24 cellular contexts compared by ENCODE assay signal in the genomic region with DNA sequence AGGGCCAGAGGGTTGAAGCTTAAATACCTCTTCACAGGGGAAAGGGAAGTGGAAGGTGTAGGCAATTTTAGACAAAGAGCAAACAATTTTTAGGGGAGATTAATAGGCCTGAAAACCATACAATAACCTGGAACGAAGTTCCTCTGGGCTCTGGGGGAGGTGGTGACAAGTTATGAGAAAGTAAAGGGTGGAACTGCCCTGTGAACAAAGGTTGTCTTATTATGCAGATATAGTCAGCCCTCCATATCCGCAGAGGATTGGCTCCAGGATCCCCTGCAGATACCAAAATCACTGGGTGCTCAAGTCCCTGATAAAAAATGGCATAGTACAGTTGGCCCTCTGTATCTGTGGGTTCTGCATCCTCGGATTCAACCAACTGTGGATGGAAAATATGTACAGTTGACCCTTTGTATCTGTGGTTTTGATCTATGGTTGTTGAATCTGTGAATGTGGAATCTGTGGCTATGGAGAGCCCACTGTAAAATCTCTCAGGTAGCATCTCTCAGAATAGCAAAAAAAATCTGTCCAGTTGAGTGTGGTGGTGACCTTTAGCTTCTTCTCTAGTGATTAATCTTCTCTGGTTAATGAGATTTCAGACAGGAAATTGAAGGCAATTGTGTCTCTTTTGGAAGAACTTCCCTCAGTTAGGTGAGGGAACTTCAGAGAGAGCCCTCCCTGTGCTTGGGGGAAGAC. TPM values are rescaled to one million over a fixed set of nuclear protein-coding genes. Genes with fewer than 3 reads are reported as not detected.
A peak's percentile ranks its signal among the peaks of the same experiment; 100 is the strongest.
DNase-seq lines count a peak whose midpoint lies in the region; ATAC-seq, FAIRE-seq and TF ChIP-seq lines count a peak whose summit lies in the region.
"Had no signal": no experiment of that assay in that cellular context is flagged by ENCODE, and none has a peak within 500 bp of the region (broad histone marks: within the 10 kb centered on the region; RNA-seq: fewer than 3 reads in every experiment).

No MANE protein-coding gene starts in this region.

- dilution Hi-C loops in keratinocyte (cut with MboI; ENCODE audit: extremely low pct_ligation_motif_present, low sequenced_read_pairs), result no loop called here

- no peak for TF ChIP-seq POLR2A in H54 (IDR thresholded peaks at IDR 0.05; ENCODE audit: low read depth, low read length)
- TF ChIP-seq POLR2A in GM18505 (IDR thresholded peaks at IDR 0.05; ENCODE audit: borderline replicate concordance, extremely low read depth, insufficient read depth, insufficient read length), result no peak

- intact Hi-C loops in CD14-positive monocyte (cut with micrococcal nuclease), result loop anchor here (5.0 to 10.0 kb wide), 2 partner anchors 46 to 49 kb away; no protein-coding TSS in a partner anchor
- intact Hi-C loops in kidney (cut with DNase I), result no loop called here

- no peak overlapping the region for H3K4me3 ChIP-seq in keratinocyte (ENCODE audit: control insufficient read depth in 2 of 3, extremely low read depth in 1 of 3, insufficient read depth in 2 of 3, low read depth in 1 of 3, low read length in 3 of 3)
- H3K4me3 ChIP-seq in kidney (ENCODE audit: low read length in 2 of 2), result no peak overlapping the region
- H3K4me3 ChIP-seq: ascending aorta, HAP-1, neural progenitor cell, prostate gland, thoracic aorta had no signal

- H2AFZ ChIP-seq in keratinocyte (ENCODE audit: control insufficient read depth, low read length), result no peak overlapping the region
- H2AFZ ChIP-seq: neural progenitor cell had no signal

- H3K9ac ChIP-seq in keratinocyte (ENCODE audit: control insufficient read depth, extremely low read depth, insufficient read depth, low read length), result no peak overlapping the region
- H3K9ac ChIP-seq in kidney (ENCODE audit: low read length in 2 of 2), result no peak overlapping the region
- H3K9ac ChIP-seq: neural progenitor cell had no signal

- no peaks in the 10 kb centered on the region for H3K36me3 ChIP-seq in keratinocyte (ENCODE audit: control insufficient read depth in 2 of 2, extremely low read depth in 1 of 2, insufficient read depth in 2 of 2, low read length in 2 of 2)
- no peaks in the 10 kb centered on the region for H3K36me3 ChIP-seq in kidney (ENCODE audit: control insufficient read depth in 1 of 2, insufficient read depth in 2 of 2, low read length in 2 of 2)
- H3K36me3 ChIP-seq: ascending aorta, HAP-1, neural progenitor cell, prostate gland, thoracic aorta had no signal

- no peak for TF ChIP-seq CTCF in CD14-positive monocyte (IDR thresholded peaks at IDR 0.05)
- no peak for TF ChIP-seq CTCF in keratinocyte (optimal IDR thresholded peaks at IDR 0.05 in 1 of 3, IDR thresholded peaks at IDR 0.05 in 1 of 3, conservative IDR thresholded peaks at IDR 0.05 in 1 of 3; ENCODE audit: extremely low read depth in 1 of 3, insufficient read depth in 2 of 3, low read length in 3 of 3)
- TF ChIP-seq CTCF in kidney (IDR thresholded peaks at IDR 0.05; ENCODE audit: borderline replicate concordance, extremely low read depth, insufficient read depth), result no peak

- H3K79me2 ChIP-seq in keratinocyte (ENCODE audit: control insufficient read depth, insufficient read depth, low read length), result no peaks in the 10 kb centered on the region

- ATAC-seq in GM18505 (IDR thresholded peaks at IDR 0.05; ENCODE audit: unreplicated experiment) (no peak), HG02623 (IDR thresholded peaks at IDR 0.05; ENCODE audit: unreplicated experiment) (no peak)

- no peak overlapping the region for H3K4me3 Mint-ChIP-seq in CD14-positive monocyte
- H3K4me3 Mint-ChIP-seq in activated naive CD8-positive, alpha-beta T cell, result no peak overlapping the region
- H3K4me3 Mint-ChIP-seq: activated naive CD4-positive, alpha-beta T cell treated with anti-CD3 and anti-CD28 coated beads for 36 hours; neural progenitor cell had no signal

- no peak overlapping the region for H3K4me2 ChIP-seq in keratinocyte (ENCODE audit: control insufficient read depth, extremely low read depth, insufficient read depth, low read depth, low read length)
- H3K4me2 ChIP-seq: neural progenitor cell had no signal

- no peak overlapping the region for H3K27ac ChIP-seq in keratinocyte (ENCODE audit: control insufficient read depth, insufficient read depth, low read length)
- H3K27ac ChIP-seq in kidney (ENCODE audit: low read depth in 2 of 2, low read length in 2 of 2), result no peak overlapping the region
- H3K27ac ChIP-seq: neural progenitor cell, prostate gland, thoracic aorta had no signal

- no peaks in the 10 kb centered on the region for H3K9me1 ChIP-seq in keratinocyte (ENCODE audit: control insufficient read depth, extremely low read depth, insufficient read depth, low read length)

- no peaks in the 10 kb centered on the region for H3K9me3 ChIP-seq in keratinocyte (ENCODE audit: control insufficient read depth, low read depth, low read length)
- peaks cover 0 to 3% of the 10 kb centered on the region in 2 donors for H3K9me3 ChIP-seq in kidney (ENCODE audit: control insufficient read depth in 1 of 2, low read length in 2 of 2)
- H3K9me3 ChIP-seq: ascending aorta, HAP-1, prostate gland, thoracic aorta had no signal

- peaks cover 44% of the 10 kb centered on the region for H3K4me1 Mint-ChIP-seq in CD14-positive monocyte
- H3K4me1 Mint-ChIP-seq in activated naive CD8-positive, alpha-beta T cell (ENCODE audit: low read depth), result peaks cover 23% of the 10 kb centered on the region

- no peaks in the 10 kb centered on the region for H4K20me1 ChIP-seq in keratinocyte (ENCODE audit: control insufficient read depth, extremely low read depth, insufficient read depth, low read length)

- H3K27ac Mint-ChIP-seq in CD14-positive monocyte, result peak overlapping the region; percentile 98 to 100 (median 99)
- peak overlapping the region; percentile 52 for H3K27ac Mint-ChIP-seq in activated naive CD8-positive, alpha-beta T cell
- H3K27ac Mint-ChIP-seq: neural progenitor cell had no signal

- FAIRE-seq in keratinocyte (lab: Jason Lieb, UNC), result peak; percentile 58
- FAIRE-seq in H54 (lab: Jason Lieb, UNC), result no peak
- FAIRE-seq in kidney (lab: Jason Lieb, UNC), result no peak
- FAIRE-seq: HTR-8/SVneo had no signal

- no peaks in the 10 kb centered on the region for H3K27me3 ChIP-seq in keratinocyte (ENCODE audit: control insufficient read depth, extremely low read depth, insufficient read depth, low read length)
- H3K27me3 ChIP-seq: ascending aorta, neural progenitor cell had no signal

- peaks cover 0 to 2% (median 0%) of the 10 kb centered on the region in 3 donors for H3K27me3 Mint-ChIP-seq in CD14-positive monocyte (ENCODE audit: low read depth in 3 of 3)
- peaks cover 6% of the 10 kb centered on the region for H3K27me3 Mint-ChIP-seq in activated naive CD8-positive, alpha-beta T cell

- no peak for DNase-seq in CD14-positive monocyte (ENCODE audit: low spot score)
- peak; percentile 79 for DNase-seq in HT1080 (ENCODE audit: low read depth)
- no peak for DNase-seq in keratinocyte (ENCODE audit: low read depth, low spot score)
- no peak for DNase-seq in H54 (ENCODE audit: insufficient read length, low spot score)
- no peak for DNase-seq in kidney
- DNase-seq: activated CD4-positive, alpha-beta T cell treated with anti-CD3 and anti-CD28 coated beads, Interleukin-2, amount 50 U/mL, for 48 hours; activated naive CD4-positive, alpha-beta T cell treated with anti-CD3 and anti-CD28 coated beads for 36 hours; activated T-cell treated with anti-CD3 and anti-CD28 coated beads for 4 hours; C1 segment of cervical spinal cord; central memory CD4-positive, alpha-beta T cell; foreskin fibroblast; NCI-H187; NCI-H2227 treated with DMSO at 0.1 percent for 48 hours; NCI-H774; Right ventricle myocardium superior had no signal

- H3K4me1 ChIP-seq in keratinocyte (ENCODE audit: control insufficient read depth, extremely low read depth, insufficient read depth, low read length) (peaks cover 13% of the 10 kb centered on the region), kidney (ENCODE audit: control insufficient read depth in 1 of 2, insufficient read depth in 1 of 2, low read depth in 1 of 2, low read length in 2 of 2) (no peaks in the 10 kb centered on the region)
- H3K4me1 ChIP-seq: ascending aorta, neural progenitor cell, prostate gland had no signal

- peaks cover 0 to 3% of the 10 kb centered on the region in 2 donors for H3K36me3 Mint-ChIP-seq in CD14-positive monocyte
- H3K36me3 Mint-ChIP-seq in activated naive CD8-positive, alpha-beta T cell, result no peaks in the 10 kb centered on the region
- H3K36me3 Mint-ChIP-seq: neural progenitor cell had no signal

- no peaks in the 10 kb centered on the region for H3K9me3 Mint-ChIP-seq in CD14-positive monocyte
- H3K9me3 Mint-ChIP-seq in activated naive CD8-positive, alpha-beta T cell (ENCODE audit: low read depth), result no peaks in the 10 kb centered on the region
- H3K9me3 Mint-ChIP-seq: activated naive CD4-positive, alpha-beta T cell treated with anti-CD3 and anti-CD28 coated beads for 36 hours; neural progenitor cell had no signal

RNA-seq across cellular contexts. Expression of a gene that starts 40.2 kb away (rescaled TPM):
- 10 to 100 TPM; 14.5 to 22.7 TPM for polyA plus RNA-seq in CD14-positive monocyte
- total RNA-seq in HT1080 (2014; rRNA removed; shearing (Covaris generic)), result not detected in 2 replicates
- not detected in 2 replicates for polyA plus RNA-seq in HT1080 (2015; cell fraction: cytosol; rRNA removed)
- 0.62 TPM in 1 of 2 replicates, not detected in the other for polyA plus RNA-seq in HT1080 (2015; cell fraction: nucleus; rRNA removed)
- 0.08 TPM in 1 of 3 replicates, not detected in the others for polyA plus RNA-seq in keratinocyte
- not detected for polyA plus RNA-seq in keratinocyte (2011; ENCODE audit: low read depth)
- not detected in 2 replicates for polyA plus RNA-seq in keratinocyte (2011; cell fraction: cytosol; rRNA removed)
- polyA plus RNA-seq in keratinocyte (2011; cell fraction: nucleus; rRNA removed), result 0.16 TPM in 1 of 2 replicates, not detected in the other
- polyA plus RNA-seq in keratinocyte (2012; ENCODE audit: low replicate concordance), result not detected in 2 replicates
- 0.20 TPM in 1 of 3 replicates, not detected in the others for polyA minus RNA-seq in keratinocyte
- not detected for polyA minus RNA-seq in keratinocyte (2011; cell fraction: cytosol; rRNA and poly(A)+ RNA removed)
- 0.63 TPM in 1 of 2 replicates, not detected in the other for polyA minus RNA-seq in keratinocyte (2011; cell fraction: nucleus; rRNA and poly(A)+ RNA removed)
- total RNA-seq in kidney, result 45.3 TPM
- 284 TPM for polyA plus RNA-seq in kidney (ENCODE audit: insufficient read depth, low read depth, low replicate concordance)
- total RNA-seq: activated naive CD4-positive, alpha-beta T cell treated with anti-CD3 and anti-CD28 coated beads for 36 hours had no signal

Comparison
In these comparisons a context has a peak if more than half of its experiments do, and no peak if none do; other contexts are left out.
1. RNA of a gene that starts 40.2 kb away (polyA plus RNA-seq): 284 TPM in kidney (single experiment) and 14.5 to 22.7 TPM in CD14-positive monocyte; 0.08 to 0.16 TPM in keratinocyte; every median in the first group is over 10 times any median in the second.